In the genomic region with DNA sequence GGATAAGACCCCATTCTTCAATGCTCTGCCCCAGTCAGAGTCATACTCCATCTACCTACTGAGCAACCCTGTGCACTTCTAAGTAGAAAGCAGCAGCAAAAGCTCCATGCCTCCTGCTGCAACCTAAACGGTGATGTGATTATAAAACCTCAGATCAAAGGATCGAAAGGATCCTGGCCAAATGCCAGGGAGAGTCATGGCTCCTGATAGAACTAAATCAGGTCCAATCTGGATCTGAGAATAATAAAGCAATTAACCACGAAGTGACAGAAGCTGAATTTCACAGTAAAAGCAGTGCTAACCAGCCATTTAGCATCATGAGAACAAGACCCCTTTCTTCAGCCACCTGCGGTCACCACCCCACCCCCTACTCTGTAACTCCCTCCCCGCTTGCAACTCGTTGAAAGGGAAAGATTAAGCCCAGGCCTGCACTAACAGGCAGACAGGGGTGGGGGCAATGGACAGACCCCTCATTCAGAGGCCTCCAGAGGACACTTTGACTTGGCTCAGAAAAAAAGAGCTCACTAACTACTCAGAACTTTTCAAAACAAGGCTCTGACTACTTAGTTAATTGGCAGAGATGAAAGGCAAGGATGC, we compare ENCODE assay signal across 26 cellular contexts.
DNase-seq lines count a peak whose midpoint lies in the region; FAIRE-seq and TF ChIP-seq lines count a peak whose summit lies in the region.
"Had no signal": no experiment of that assay in that cellular context is flagged by ENCODE, and none has a peak within 500 bp of the region (broad histone marks: within the 10 kb centered on the region; RNA-seq: fewer than 3 reads in every experiment).

No MANE protein-coding gene starts in this region.

- TF ChIP-seq EP300 in suprapubic skin (IDR thresholded peaks at IDR 0.05), result no peak

- intact Hi-C loops in adrenal gland (cut with DNase I), result no loop called here

- TF ChIP-seq CTCF in adrenal gland (IDR thresholded peaks at IDR 0.05), result no peak
- TF ChIP-seq CTCF in suprapubic skin (IDR thresholded peaks at IDR 0.05), result no peak

- no peaks in the 10 kb centered on the region for H3K4me1 ChIP-seq in adrenal gland (replicated peaks in 1 of 2)
- H3K4me1 ChIP-seq in small intestine (ENCODE audit: control insufficient read depth in 2 of 2, insufficient read depth in 1 of 2, low read depth in 1 of 2, low read length in 1 of 2), result peaks cover 0 to 7% of the 10 kb centered on the region in 2 donors
- no peaks in the 10 kb centered on the region for H3K4me1 ChIP-seq in suprapubic skin

- 47 to 66% (median 60%) methylated on average over 6 of the region's 6 CpGs for WGBS in adrenal gland, 4 donors
- WGBS in small intestine, 3 donors, result 7 to 43% (median 34%) methylated on average over 6 of the region's 6 CpGs
- WGBS in suprapubic skin, result 47% methylated on average over 6 of the region's 6 CpGs

- no peaks in the 10 kb centered on the region for H3K27me3 ChIP-seq in adrenal gland
- no peaks in the 10 kb centered on the region for H3K27me3 ChIP-seq in small intestine (ENCODE audit: control insufficient read depth in 2 of 2, insufficient read depth in 2 of 2, low read length in 2 of 2)
- H3K27me3 ChIP-seq in suprapubic skin, result no peaks in the 10 kb centered on the region
- H3K27me3 ChIP-seq: SJSA1 had no signal

- H3K4me3 ChIP-seq in adrenal gland (no peak overlapping the region), small intestine (ENCODE audit: low read depth in 1 of 2, low read length in 2 of 2) (no peak overlapping the region), suprapubic skin (no peak overlapping the region)
- H3K4me3 ChIP-seq: SJSA1 had no signal

- no peak overlapping the region for H3K27ac ChIP-seq in adrenal gland
- no peak overlapping the region for H3K27ac ChIP-seq in small intestine (ENCODE audit: low read depth in 1 of 2, low read length in 1 of 2)
- H3K27ac ChIP-seq in suprapubic skin, result no peak overlapping the region
- H3K27ac ChIP-seq: HL-60, SJSA1 had no signal

- H3K36me3 ChIP-seq in adrenal gland (replicated peaks in 1 of 2) (no peaks in the 10 kb centered on the region), small intestine (ENCODE audit: control insufficient read depth in 2 of 2, insufficient read depth in 2 of 2, low read length in 2 of 2) (no peaks in the 10 kb centered on the region), suprapubic skin (no peaks in the 10 kb centered on the region)
- H3K36me3 ChIP-seq: SJSA1 had no signal

- DNase-seq in NCI-H1436 (lab: John Stamatoyannopoulos, UW) (peak; percentile 7), NCI-H1436 treated with DMSO at 0.1 percent for 48 hours (lab: John Stamatoyannopoulos, UW) (no peak), NCI-H2227 treated with DMSO at 0.1 percent for 48 hours (lab: John Stamatoyannopoulos, UW) (peak; percentile 48), adrenal gland (peak in 5 of 7 donors; percentile 7 to 68 (median 14)), small intestine (peak; percentile 92), cerebellum (ENCODE audit: low spot score) (no peak), suprapubic skin (ENCODE audit: low spot score in 2 of 2) (no peak)
- DNase-seq in effector CD8-positive, alpha-beta T cell (lab: John Stamatoyannopoulos, UW), result no peak
- DNase-seq: activated CD4-positive, alpha-beta T cell treated with anti-CD3 and anti-CD28 coated beads for 36 hours; activated CD8-positive, alpha-beta memory T cell treated with anti-CD3 and anti-CD28 coated beads for 24 hours; activated gamma-delta T cell; activated naive CD8-positive, alpha-beta T cell treated with anti-CD3 and anti-CD28 coated beads, Interleukin-2, amount 50 U/mL, for 24 hours; activated T-cell treated with anti-CD3 and anti-CD28 coated beads, Interleukin-2, amount 50 U/mL, for 1 hour; effector CD4-positive, alpha-beta T cell; erythroblast; foreskin fibroblast; H7; Kasumi-1; left cardiac atrium; MV-4-11; NCI-H446; nucleus accumbens had no signal

- TF ChIP-seq POLR2A in adrenal gland (IDR thresholded peaks at IDR 0.05), result no peak
- no peak for TF ChIP-seq POLR2A in suprapubic skin (IDR thresholded peaks at IDR 0.05)

- no peak for FAIRE-seq in small intestine (lab: Jason Lieb, UNC)
- FAIRE-seq: GM12892, RCC 7860 had no signal

- H3K9me3 ChIP-seq in adrenal gland (replicated peaks in 1 of 3), result peaks cover 0 to 4% (median 0%) of the 10 kb centered on the region in 3 donors
- no peaks in the 10 kb centered on the region for H3K9me3 ChIP-seq in small intestine (ENCODE audit: control insufficient read depth, low read depth)
- H3K9me3 ChIP-seq in suprapubic skin, result no peaks in the 10 kb centered on the region
- H3K9me3 ChIP-seq: SJSA1 had no signal

Comparison
In these comparisons a context has a peak if more than half of its experiments do, and no peak if none do; other contexts are left out.
1. DNase-seq: peak in NCI-H1436 (single experiment), NCI-H2227 treated with DMSO at 0.1 percent for 48 hours (single experiment), adrenal gland (5 of 7) and small intestine (single experiment); none in NCI-H1436 treated with DMSO at 0.1 percent for 48 hours (single experiment), cerebellum (single experiment), effector CD8-positive, alpha-beta T cell (single experiment) and suprapubic skin (0 of 2).